In the genomic region with DNA sequence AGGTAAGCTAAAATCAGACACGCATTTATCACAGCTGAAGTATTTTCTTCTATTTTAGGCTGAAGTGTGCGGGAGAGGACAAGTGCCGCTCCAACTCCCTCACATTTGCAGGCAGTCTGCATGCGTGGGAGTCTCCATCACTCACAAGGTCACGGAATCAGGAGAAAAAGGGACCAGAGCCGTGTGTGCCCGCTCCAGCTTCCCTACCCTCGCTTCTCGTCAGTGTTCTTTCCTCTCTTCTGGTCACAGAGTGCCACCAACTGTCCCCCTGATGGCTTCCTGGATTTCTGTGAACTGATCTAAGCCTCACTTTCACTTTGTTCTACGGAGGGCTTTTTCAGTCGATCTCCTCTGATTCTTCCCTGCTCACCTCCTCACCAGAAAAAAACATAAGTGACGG, we compare ENCODE assay signal across 1 cellular context.
TF ChIP-seq lines count a peak whose summit lies in the region.

No MANE protein-coding gene starts in this region.

TF ChIP-seq in GM23338, 12 proteins besides CTCF, POLR2A, EP300 and RAD21 (continued from another document):
- TF ChIP-seq, protein P1, sequence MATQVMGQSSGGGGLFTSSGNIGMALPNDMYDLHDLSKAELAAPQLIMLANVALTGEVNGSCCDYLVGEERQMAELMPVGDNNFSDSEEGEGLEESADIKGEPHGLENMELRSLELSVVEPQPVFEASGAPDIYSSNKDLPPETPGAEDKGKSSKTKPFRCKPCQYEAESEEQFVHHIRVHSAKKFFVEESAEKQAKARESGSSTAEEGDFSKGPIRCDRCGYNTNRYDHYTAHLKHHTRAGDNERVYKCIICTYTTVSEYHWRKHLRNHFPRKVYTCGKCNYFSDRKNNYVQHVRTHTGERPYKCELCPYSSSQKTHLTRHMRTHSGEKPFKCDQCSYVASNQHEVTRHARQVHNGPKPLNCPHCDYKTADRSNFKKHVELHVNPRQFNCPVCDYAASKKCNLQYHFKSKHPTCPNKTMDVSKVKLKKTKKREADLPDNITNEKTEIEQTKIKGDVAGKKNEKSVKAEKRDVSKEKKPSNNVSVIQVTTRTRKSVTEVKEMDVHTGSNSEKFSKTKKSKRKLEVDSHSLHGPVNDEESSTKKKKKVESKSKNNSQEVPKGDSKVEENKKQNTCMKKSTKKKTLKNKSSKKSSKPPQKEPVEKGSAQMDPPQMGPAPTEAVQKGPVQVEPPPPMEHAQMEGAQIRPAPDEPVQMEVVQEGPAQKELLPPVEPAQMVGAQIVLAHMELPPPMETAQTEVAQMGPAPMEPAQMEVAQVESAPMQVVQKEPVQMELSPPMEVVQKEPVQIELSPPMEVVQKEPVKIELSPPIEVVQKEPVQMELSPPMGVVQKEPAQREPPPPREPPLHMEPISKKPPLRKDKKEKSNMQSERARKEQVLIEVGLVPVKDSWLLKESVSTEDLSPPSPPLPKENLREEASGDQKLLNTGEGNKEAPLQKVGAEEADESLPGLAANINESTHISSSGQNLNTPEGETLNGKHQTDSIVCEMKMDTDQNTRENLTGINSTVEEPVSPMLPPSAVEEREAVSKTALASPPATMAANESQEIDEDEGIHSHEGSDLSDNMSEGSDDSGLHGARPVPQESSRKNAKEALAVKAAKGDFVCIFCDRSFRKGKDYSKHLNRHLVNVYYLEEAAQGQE (IDR thresholded peaks at IDR 0.05; ENCODE audit: unreplicated experiment) = no peak
- no peak for TF ChIP-seq ZNF114 (CRISPR knock-in tag; IDR thresholded peaks at IDR 0.05)
- TF ChIP-seq ZNF331 (CRISPR knock-in tag; IDR thresholded peaks at IDR 0.05; ENCODE audit: low read depth) = no peak
- no peak for TF ChIP-seq EZH2 (IDR thresholded peaks at IDR 0.05; ENCODE audit: low read depth, unreplicated experiment)
